In genomic region chr3:55621026-55621422, GRCh38 we compare ENCODE assay signal across 15 cellular contexts.
"Had no signal": no experiment of that assay in that cellular context is flagged by ENCODE, and none has a peak within 500 bp of the region (broad histone marks: within the 10 kb centered on the region; RNA-seq: fewer than 3 reads in every experiment).

No MANE protein-coding gene starts in this region.

- H3K9me3 ChIP-seq: gastrocnemius medialis, heart left ventricle, lower lobe of right lung, ovary had no signal

- H3K4me3 ChIP-seq: dorsolateral prefrontal cortex, gastrocnemius medialis, heart left ventricle, lower lobe of right lung, neural progenitor cell, ovary had no signal

- H3K4me1 ChIP-seq: gastrocnemius medialis had no signal

- DNase-seq: activated CD4-positive, alpha-beta memory T cell treated with anti-CD3 and anti-CD28 coated beads for 36 hours; activated CD4-positive, alpha-beta T cell treated with anti-CD3 and anti-CD28 coated beads for 36 hours; activated effector memory CD4-positive, alpha-beta T cell treated with Interleukin-2 at 50 U/mL for 16 hours; activated naive CD4-positive, alpha-beta T cell treated with anti-CD3 and anti-CD28 coated beads, Interleukin-2, amount 50 U/mL, for 16 hours; activated T-cell treated with anti-CD3 and anti-CD28 coated beads, Interleukin-2, amount 50 U/mL, for 4 hours; dorsolateral prefrontal cortex; gastrocnemius medialis; heart left ventricle; lower lobe of right lung; ovary; stimulated activated CD4-positive, alpha-beta T cell treated with anti-CD3 and anti-CD28 coated beads, Interleukin-2, amount 100 ng/mL, for 48 hours had no signal

- H3K36me3 ChIP-seq: gastrocnemius medialis, heart left ventricle, lower lobe of right lung, neural progenitor cell, ovary had no signal

- FAIRE-seq: astrocyte, bronchial epithelial cell had no signal

- H3K27me3 ChIP-seq: dorsolateral prefrontal cortex, gastrocnemius medialis, neural progenitor cell, ovary had no signal

- ATAC-seq: activated CD4-positive, alpha-beta T cell treated with anti-CD3 and anti-CD28 coated beads for 36 hours; activated T-cell treated with anti-CD3 and anti-CD28 coated beads, Interleukin-2, amount 50 U/mL, for 4 hours; gastrocnemius medialis; heart left ventricle; lower lobe of right lung; stimulated activated memory B cell treated with anti-CD40 and anti-IgM and Interleukin-4, amounts not matched to agents 10 μg/mL and 1 μg/mL and 100 μg/mL, for 72 hours had no signal

- H3K27ac ChIP-seq: gastrocnemius medialis, heart left ventricle, lower lobe of right lung, neural progenitor cell, ovary had no signal
